In the genomic region with DNA sequence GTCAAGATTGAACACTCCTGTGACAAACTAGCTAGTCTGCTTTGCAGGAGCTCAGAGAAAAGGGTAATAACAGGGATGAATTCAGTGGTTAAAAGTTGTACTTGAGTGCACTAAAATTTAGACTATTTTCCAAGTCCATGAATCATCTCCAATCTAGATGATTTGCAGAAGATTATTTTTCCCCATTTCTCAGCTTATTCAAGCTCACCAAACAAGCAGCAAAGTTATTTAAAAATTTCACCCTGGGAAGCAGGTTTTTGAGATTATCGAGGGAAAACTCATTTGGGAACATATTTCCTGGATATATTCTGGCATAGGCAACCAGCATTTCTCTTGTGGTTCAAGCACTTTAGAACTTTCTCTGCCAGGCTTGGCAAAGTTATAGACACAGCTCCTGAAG, we compare ENCODE assay signal across 32 cellular contexts.
"Had no signal": no experiment of that assay in that cellular context is flagged by ENCODE, and none has a peak within 500 bp of the region (broad histone marks: within the 10 kb centered on the region; RNA-seq: fewer than 3 reads in every experiment).

No MANE protein-coding gene starts in this region.

- H3K4me1 Mint-ChIP-seq: activated B cell treated with CpG ODN at 0.5 μM for 24 hours; activated naive CD8-positive, alpha-beta T cell treated with anti-CD3 and anti-CD28 coated beads, Interleukin-2, amount 50 U/mL, for 24 hours had no signal

- H3K9me3 Mint-ChIP-seq: activated B cell treated with CpG ODN at 0.5 μM for 24 hours; activated naive CD4-positive, alpha-beta T cell treated with anti-CD3 and anti-CD28 coated beads for 36 hours; activated naive CD8-positive, alpha-beta T cell treated with anti-CD3 and anti-CD28 coated beads, Interleukin-2, amount 50 U/mL, for 24 hours; activated T-cell treated with anti-CD3 and anti-CD28 coated beads, Interleukin-2, amount 50 U/mL, for 4 hours; activated T-helper 1 cell treated with anti-CD3 and anti-CD28 coated beads, Interleukin-12 subunit alpha, Interleukin-12 subunit beta, Interleukin-2, Interleukin-4 antibody, amounts not matched to agents 30 ng/mL and 10 ng/mL and 1 ng/mL, durations not matched to agents 14 hours and 24 hours and 36 hours had no signal

- H3K4me2 ChIP-seq: PC-9 had no signal

- ATAC-seq: activated naive CD8-positive, alpha-beta T cell treated with anti-CD3 and anti-CD28 coated beads, Interleukin-2, amount 50 U/mL, for 24 hours; activated T-cell treated with anti-CD3 and anti-CD28 coated beads, Interleukin-2, amount 50 U/mL, for 4 hours; K562; Right ventricle myocardium inferior had no signal

- H3K4me3 Mint-ChIP-seq: activated B cell treated with CpG ODN at 0.5 μM for 24 hours; activated CD4-positive, alpha-beta memory T cell treated with anti-CD3 and anti-CD28 coated beads for 36 hours; activated naive CD4-positive, alpha-beta T cell treated with anti-CD3 and anti-CD28 coated beads for 36 hours; activated naive CD8-positive, alpha-beta T cell; activated naive CD8-positive, alpha-beta T cell treated with anti-CD3 and anti-CD28 coated beads, Interleukin-2, amount 50 U/mL, for 24 hours; activated T-cell treated with anti-CD3 and anti-CD28 coated beads, Interleukin-2, amount 50 U/mL, for 4 hours; activated T-helper 1 cell treated with anti-CD3 and anti-CD28 coated beads, Interleukin-12 subunit alpha, Interleukin-12 subunit beta, Interleukin-2, Interleukin-4 antibody, amounts not matched to agents 30 ng/mL and 10 ng/mL and 1 ng/mL, durations not matched to agents 14 hours and 24 hours and 36 hours had no signal

- H3K27ac Mint-ChIP-seq: activated B cell treated with CpG ODN at 0.5 μM for 24 hours; activated CD4-positive, alpha-beta memory T cell treated with anti-CD3 and anti-CD28 coated beads for 36 hours; activated naive CD4-positive, alpha-beta T cell treated with anti-CD3 and anti-CD28 coated beads for 36 hours; activated naive CD8-positive, alpha-beta T cell; activated naive CD8-positive, alpha-beta T cell treated with anti-CD3 and anti-CD28 coated beads, Interleukin-2, amount 50 U/mL, for 24 hours; activated T-helper 1 cell treated with anti-CD3 and anti-CD28 coated beads, Interleukin-12 subunit alpha, Interleukin-12 subunit beta, Interleukin-2, Interleukin-4 antibody, amounts not matched to agents 30 ng/mL and 10 ng/mL and 1 ng/mL, durations not matched to agents 14 hours and 24 hours and 36 hours had no signal

- H3K4me3 ChIP-seq: cardiac muscle cell, K562, PC-9 had no signal

- H3K27me3 Mint-ChIP-seq: activated B cell treated with CpG ODN at 0.5 μM for 24 hours; activated CD4-positive, alpha-beta memory T cell treated with anti-CD3 and anti-CD28 coated beads for 36 hours; activated naive CD8-positive, alpha-beta T cell; activated naive CD8-positive, alpha-beta T cell treated with anti-CD3 and anti-CD28 coated beads, Interleukin-2, amount 50 U/mL, for 24 hours had no signal

- H2AFZ ChIP-seq: PC-9 had no signal

- H3K27me3 ChIP-seq: cardiac muscle cell had no signal

- H3K36me3 Mint-ChIP-seq: activated CD4-positive, alpha-beta memory T cell treated with anti-CD3 and anti-CD28 coated beads for 36 hours; activated naive CD8-positive, alpha-beta T cell had no signal

- DNase-seq: activated B cell treated with CpG ODN at 0.5 μM for 24 hours; activated CD4-positive, alpha-beta memory T cell treated with anti-CD3 and anti-CD28 coated beads for 36 hours; activated CD4-positive, alpha-beta T cell treated with anti-CD3 and anti-CD28 coated beads for 4 hours; activated CD4-positive, alpha-beta T cell treated with anti-CD3 and anti-CD28 coated beads, Interleukin-2, amount 50 U/mL, for 1 hour; activated CD4-positive, CD25-positive, alpha-beta regulatory T cell treated with anti-CD3 and anti-CD28 coated beads, Interleukin-2, amount 50 U/mL, for 72 hours; activated CD8-positive, alpha-beta memory T cell treated with anti-CD3 and anti-CD28 coated beads, Interleukin-2, amount 50 U/mL, for 4 hours; activated gamma-delta T cell treated with Interleukin-2 at 50 U/mL for 16 hours; activated naive CD4-positive, alpha-beta T cell treated with anti-CD3 and anti-CD28 coated beads for 36 hours; activated naive CD8-positive, alpha-beta T cell treated with anti-CD3 and anti-CD28 coated beads, Interleukin-2, amount 50 U/mL, for 24 hours; activated T-cell treated with anti-CD3 and anti-CD28 coated beads for 4 hours; activated T-cell treated with anti-CD3 and anti-CD28 coated beads, Interleukin-2, amount 50 U/mL, for 4 hours; anterior cingulate cortex; NCI-H1092 treated with DMSO at 0.1 percent for 48 hours; NCI-H146; NCI-H187; NCI-H2107; NCI-H2171; NCI-H510A; PC-9; SIG-M5; SW 1271; T-helper 1 cell; T-helper 2 cell; T-helper 9 cell had no signal

- H3K27ac ChIP-seq: cardiac muscle cell, PC-9, RWPE1, VCaP had no signal

- FAIRE-seq: K562, RCC 7860 had no signal

- H3K36me3 ChIP-seq: cardiac muscle cell had no signal
